Comparison of ENCODE assay signal across 24 cellular contexts in the genomic region with DNA sequence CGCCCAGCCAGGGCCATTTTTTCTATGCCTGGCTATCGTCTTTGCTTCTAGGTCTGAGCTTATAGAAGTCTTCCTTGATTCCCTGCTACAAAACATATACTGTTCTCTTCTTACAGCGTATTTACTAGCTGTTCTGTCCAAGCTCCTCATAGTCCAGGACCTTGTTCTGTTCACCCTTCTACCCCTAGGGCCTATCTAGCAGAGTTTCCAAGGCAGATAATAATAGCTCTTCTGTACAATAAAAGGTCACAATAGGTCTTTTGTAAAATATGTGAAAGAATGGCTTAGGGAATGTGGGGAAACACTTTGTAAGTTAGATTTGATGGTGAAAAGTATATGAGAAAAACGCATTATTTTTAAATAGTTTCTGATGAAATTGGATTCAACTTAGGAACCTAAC.
DNase-seq lines count a peak whose midpoint lies in the region; ATAC-seq and TF ChIP-seq lines count a peak whose summit lies in the region.
"Had no signal": no experiment of that assay in that cellular context is flagged by ENCODE, and none has a peak within 500 bp of the region (broad histone marks: within the 10 kb centered on the region; RNA-seq: fewer than 3 reads in every experiment).

No MANE protein-coding gene starts in this region.

- intact Hi-C loops in dorsolateral prefrontal cortex (cut with DNase I): loop anchor here (5.0 to 10.0 kb wide), 4 partner anchors 112 to 362 kb away; a partner anchor contains a TSS

- H3K4me1 ChIP-seq in Peyer's patch: no peaks in the 10 kb centered on the region
- H3K4me1 ChIP-seq: BLaER1, HAP-1 had no signal

- TF ChIP-seq POLR2A in Peyer's patch (IDR thresholded peaks at IDR 0.05): no peak

- H3K36me3 ChIP-seq in Peyer's patch: no peaks in the 10 kb centered on the region
- H3K36me3 ChIP-seq: BLaER1, HAP-1 had no signal

- H3K27ac ChIP-seq in dorsolateral prefrontal cortex (peak overlapping the region in 49 of 59 donors; percentile 0 to 90 (median 66)), Peyer's patch (no peak overlapping the region)
- H3K27ac ChIP-seq: BLaER1 had no signal

- H3K27me3 ChIP-seq in dorsolateral prefrontal cortex (no peaks in the 10 kb centered on the region), Peyer's patch (no peaks in the 10 kb centered on the region)
- H3K27me3 ChIP-seq: BLaER1 had no signal

- in situ Hi-C loops in SK-MEL-5 (cut with HindIII; ENCODE audit: low pct_unique_long_range_greater_than_20kb, low sequenced_read_pairs): loop anchor here (25.0 kb wide), 2 partner anchors 225 to 400 kb away; no protein-coding TSS in a partner anchor
- in situ Hi-C loops in G401 (cut with HindIII; ENCODE audit: low sequenced_read_pairs): loop anchor here (25.0 kb wide), 1 partner anchor 125 kb away; no protein-coding TSS in a partner anchor

- DNase-seq in SK-MEL-5 (ENCODE audit: low read depth, low spot score): peak; percentile 97
- DNase-seq in dorsolateral prefrontal cortex: no peak
- DNase-seq in medulla oblongata (ENCODE audit: extremely low spot score): peak; percentile 50
- peak; percentile 57 for DNase-seq in superior temporal gyrus (ENCODE audit: extremely low spot score)
- no peak for DNase-seq in G401 (ENCODE audit: low spot score)
- DNase-seq in foreskin fibroblast: no peak
- DNase-seq in Peyer's patch: no peak
- DNase-seq: CD4-positive, CD25-positive, alpha-beta regulatory T cell; COR-L47; DMS53; HFFc6; KBM-7; NCI-H2029; NCI-H446 treated with DMSO at 0.1 percent for 48 hours; NCI-H526; NCI-H82; NK-92 treated with Interleukin-12 subunit alpha and Interleukin-12 subunit beta, amount 100 ng/mL, for 24 hours; PC-3; Right ventricle myocardium superior; RPMI8226 had no signal

- H3K4me3 ChIP-seq in dorsolateral prefrontal cortex: no peak overlapping the region
- H3K4me3 ChIP-seq in foreskin fibroblast (ENCODE audit: low read depth in 1 of 2, low read length in 2 of 2): no peak overlapping the region
- H3K4me3 ChIP-seq in Peyer's patch: no peak overlapping the region
- H3K4me3 ChIP-seq: BLaER1, GM23338, HAP-1 had no signal

- TF ChIP-seq CTCF in dorsolateral prefrontal cortex (IDR thresholded peaks at IDR 0.05 in 54 of 56, conservative IDR thresholded peaks at IDR 0.05 in 2 of 56; ENCODE audit: low read depth in 1 of 56, partially characterized antibody in 56 of 56) (peak in 6 of 56 donors; percentile 8 to 34 (median 15)), foreskin fibroblast (IDR thresholded peaks at IDR 0.05; ENCODE audit: low read depth, low read length) (no peak), Peyer's patch (IDR thresholded peaks at IDR 0.05) (no peak)

- ATAC-seq in HG03342 (IDR thresholded peaks at IDR 0.05; ENCODE audit: unreplicated experiment): no peak

- H3K9me3 ChIP-seq in Peyer's patch: no peaks in the 10 kb centered on the region
- H3K9me3 ChIP-seq: BLaER1, HAP-1 had no signal

Comparison
In these comparisons a context has a peak if more than half of its experiments do, and no peak if none do; other contexts are left out.
1. DNase-seq: peak in SK-MEL-5 (single experiment), medulla oblongata (single experiment) and superior temporal gyrus (single experiment); none in dorsolateral prefrontal cortex (0 of 10), G401 (single experiment), foreskin fibroblast (0 of 2) and Peyer's patch (0 of 3).
2. H3K27ac ChIP-seq: peak in dorsolateral prefrontal cortex (49 of 59); none in Peyer's patch (0 of 4).